10 cellular contexts compared by ENCODE assay signal in genomic region chr20:43983359-43983758, GRCh38.
DNase-seq lines count a peak whose midpoint lies in the region; ATAC-seq and TF ChIP-seq lines count a peak whose summit lies in the region.
"Had no signal": no experiment of that assay in that cellular context is flagged by ENCODE, and none has a peak within 500 bp of the region (broad histone marks: within the 10 kb centered on the region; RNA-seq: fewer than 3 reads in every experiment).

No MANE protein-coding gene starts in this region.

- intact Hi-C loops in colonic mucosa (cut with DNase I), result loop anchor here (5.0 kb wide), 1 partner anchor 99 kb away; no protein-coding TSS in a partner anchor

- TF ChIP-seq CTCF in Peyer's patch (IDR thresholded peaks at IDR 0.05) (peak in 4 of 6 experiments; percentile 18 to 54 (median 48)), colonic mucosa (IDR thresholded peaks at IDR 0.05) (peak; percentile 58)

- H3K9ac ChIP-seq in colonic mucosa (ENCODE audit: low read depth in 2 of 2, low read length in 2 of 2), result no peak overlapping the region

- no peak overlapping the region for H3K4me3 ChIP-seq in Peyer's patch
- H3K4me3 ChIP-seq in colonic mucosa, result no peak overlapping the region
- H3K4me3 ChIP-seq: sigmoid colon had no signal

- no peak overlapping the region for H3K27ac ChIP-seq in Peyer's patch
- H3K27ac ChIP-seq in colonic mucosa, result peak overlapping the region; percentile 87
- H3K27ac ChIP-seq: sigmoid colon had no signal

- no peaks in the 10 kb centered on the region for H3K27me3 ChIP-seq in Peyer's patch
- H3K27me3 ChIP-seq in colonic mucosa, result no peaks in the 10 kb centered on the region
- H3K27me3 ChIP-seq: sigmoid colon had no signal

- no peaks in the 10 kb centered on the region for H3K9me3 ChIP-seq in Peyer's patch
- H3K9me3 ChIP-seq in colonic mucosa, result no peaks in the 10 kb centered on the region
- H3K9me3 ChIP-seq: sigmoid colon had no signal

- in situ Hi-C loops in KBM-7 (cut with MboI; ENCODE audit: low pct_unique_long_range_greater_than_20kb, low sequenced_read_pairs), result no loop called here

- DNase-seq in DMS 273 (lab: John Stamatoyannopoulos, UW; ENCODE audit: unreplicated experiment) (peak; percentile 49), DMS 273 treated with DMSO at 0.1 percent for 48 hours (lab: John Stamatoyannopoulos, UW) (no peak), Peyer's patch (peak in 2 of 3 donors; percentile 67 to 71), colonic mucosa (peak; percentile 90), KBM-7 (no peak), DMS153 (lab: John Stamatoyannopoulos, UW) (no peak)
- DNase-seq in stimulated activated CD4-positive, alpha-beta T cell treated with anti-CD3 and anti-CD28 coated beads, Interleukin-2, amount 100 ng/mL, for 24 hours, result peak; percentile 45 to 72
- DNase-seq: MV-4-11, sigmoid colon had no signal

- H3K4me1 ChIP-seq in Peyer's patch (peaks cover 0 to 18% (median 0%) of the 10 kb centered on the region in 4 donors), colonic mucosa (peaks cover 4% of the 10 kb centered on the region)
- H3K4me1 ChIP-seq: sigmoid colon had no signal

- TF ChIP-seq POLR2A in Peyer's patch (IDR thresholded peaks at IDR 0.05), result no peak

- ATAC-seq in HG03025 (IDR thresholded peaks at IDR 0.05; ENCODE audit: low FRiP score, unreplicated experiment), result no peak

- H3K36me3 ChIP-seq in Peyer's patch (no peaks in the 10 kb centered on the region), colonic mucosa (no peaks in the 10 kb centered on the region)
- H3K36me3 ChIP-seq: sigmoid colon had no signal

Comparison
In these comparisons a context has a peak if more than half of its experiments do, and no peak if none do; other contexts are left out.
1. DNase-seq: peak in DMS 273 (single experiment), Peyer's patch (2 of 3), colonic mucosa (single experiment) and stimulated activated CD4-positive, alpha-beta T cell treated with anti-CD3 and anti-CD28 coated beads, Interleukin-2, amount 100 ng/mL, for 24 hours (2 of 2); none in DMS 273 treated with DMSO at 0.1 percent for 48 hours (single experiment), KBM-7 (single experiment) and DMS153 (single experiment).